ENCODE assay signal across 16 cellular contexts in genomic region chr12:69932154-69932553, GRCh38.
DNase-seq lines count a peak whose midpoint lies in the region; ATAC-seq and TF ChIP-seq lines count a peak whose summit lies in the region.
"Had no signal": no experiment of that assay in that cellular context is flagged by ENCODE, and none has a peak within 500 bp of the region (broad histone marks: within the 10 kb centered on the region; RNA-seq: fewer than 3 reads in every experiment).

No MANE protein-coding gene starts in this region.

- CTCF ChIA-PET in WTC11 (lab: Charles Lee): interaction anchor here (0.6 to 1.9 kb wide), 3 partner anchors 24 to 126 kb away, joined by 3 to 11 read pairs (median 3); no protein-coding TSS in a partner anchor

- no peaks in the 10 kb centered on the region for H3K36me3 ChIP-seq in H7 (replicated peaks; ENCODE audit: control insufficient read depth, insufficient read depth, low read length)
- no peaks in the 10 kb centered on the region for H3K36me3 ChIP-seq in iPS-18a (ENCODE audit: control insufficient read depth, low read depth, low read length)
- H3K36me3 ChIP-seq in neuronal stem cell (replicated peaks in 1 of 2; ENCODE audit: control insufficient read depth in 2 of 2, insufficient read depth in 2 of 2, low read length in 2 of 2): no peaks in the 10 kb centered on the region
- H3K36me3 ChIP-seq: HAP-1 had no signal

- H3K4me2 ChIP-seq in neuronal stem cell (ENCODE audit: insufficient read depth, low read length, poor library complexity, severe bottlenecking): no peak overlapping the region

- ATAC-seq in WTC11 (peak; percentile 58), GM19463 (IDR thresholded peaks at IDR 0.05; ENCODE audit: unreplicated experiment) (no peak)

- H3K18ac ChIP-seq in neuronal stem cell (ENCODE audit: low read length): no peak overlapping the region

- H4K8ac ChIP-seq in neuronal stem cell (ENCODE audit: low read depth, low read length): no peak overlapping the region

- peaks cover 7% of the 10 kb centered on the region; the same call in 1 of the 2 replicates for H3K36me3 Mint-ChIP-seq in WTC11
- H3K36me3 Mint-ChIP-seq: CD4-positive, alpha-beta memory T cell had no signal

- peak overlapping the region; percentile 94 for H3K27ac Mint-ChIP-seq in WTC11
- H3K27ac Mint-ChIP-seq: B cell; CD4-positive, alpha-beta memory T cell had no signal

- no peak overlapping the region for H2BK120ac ChIP-seq in neuronal stem cell (ENCODE audit: low read depth, low read length)

- TF ChIP-seq CTCF in WTC11 (IDR thresholded peaks at IDR 0.05): no peak

- no peak overlapping the region for H3K23ac ChIP-seq in neuronal stem cell (ENCODE audit: low read depth, low read length, poor library complexity)

- H3K9me3 Mint-ChIP-seq in WTC11: peaks cover 7% of the 10 kb centered on the region; the same call in 1 of the 2 replicates
- H3K9me3 Mint-ChIP-seq: CD4-positive, alpha-beta memory T cell had no signal

- H3K4me3 Mint-ChIP-seq in WTC11: peak overlapping the region; percentile 37
- H3K4me3 Mint-ChIP-seq: B cell; CD4-positive, alpha-beta memory T cell had no signal

- no CpG with 5 or more reads among the region's 2 CpGs for WGBS in neuronal stem cell (ENCODE audit: extremely low coverage in 2 of 2, insufficient read length in 2 of 2, insufficient replicate concordance in 1 of 2), 2 donors

- peak overlapping the region; percentile 72 for H2AFZ ChIP-seq in neuronal stem cell (ENCODE audit: low read length)

- no peak overlapping the region for H3K4me3 ChIP-seq in H7 (ENCODE audit: insufficient read depth, low read depth, low read length)
- no peak overlapping the region for H3K4me3 ChIP-seq in iPS-18a (ENCODE audit: low read length)
- no peak overlapping the region for H3K4me3 ChIP-seq in neuronal stem cell (ENCODE audit: low read length in 2 of 2)
- H3K4me3 ChIP-seq: HAP-1 had no signal

- POLR2A ChIA-PET in WTC11 (lab: Charles Lee): interaction anchor here (0.7 kb wide), 1 partner anchor 22 kb away, joined by 3 read pairs; no protein-coding TSS in a partner anchor

- DNase-seq in H7 (peak; percentile 37), WTC11 (ENCODE audit: low spot score) (peak; percentile 44), neuronal stem cell (ENCODE audit: low spot score) (no peak), OCI-M1 (lab: John Stamatoyannopoulos, UW) (no peak), nucleus accumbens (lab: John Stamatoyannopoulos, UW) (no peak)
- DNase-seq: ACHN; CD4-positive, alpha-beta memory T cell; NCI-H1436; NCI-H2029 treated with DMSO at 0.1 percent for 48 hours; NCI-H510A; NCI-H82; SHP77 treated with DMSO at 0.1 percent for 48 hours had no signal

- H3K27me3 ChIP-seq in H7 (ENCODE audit: control insufficient read depth, insufficient read depth, low read length): no peaks in the 10 kb centered on the region
- no peaks in the 10 kb centered on the region for H3K27me3 ChIP-seq in iPS-18a (ENCODE audit: control insufficient read depth, insufficient read depth, low read length)
- no peaks in the 10 kb centered on the region for H3K27me3 ChIP-seq in neuronal stem cell (ENCODE audit: control insufficient read depth in 3 of 3, insufficient read depth in 3 of 3, low read depth in 1 of 3, low read length in 3 of 3)

- no peak overlapping the region for H2BK12ac ChIP-seq in neuronal stem cell (ENCODE audit: low read length)

- H3K27ac ChIP-seq in iPS-18a (ENCODE audit: low read length): peak overlapping the region; percentile 65
- H3K27ac ChIP-seq in neuronal stem cell (replicated peaks; ENCODE audit: low read length): no peak overlapping the region

- H3K14ac ChIP-seq in neuronal stem cell (ENCODE audit: low read length): no peak overlapping the region

- H3K9ac ChIP-seq in iPS-18a (ENCODE audit: low read length) (peak overlapping the region; percentile 50), neuronal stem cell (ENCODE audit: low read depth, low read length, poor library complexity) (no peak overlapping the region)

- H2BK5ac ChIP-seq in neuronal stem cell (ENCODE audit: low read length): no peak overlapping the region

- H2AK5ac ChIP-seq in neuronal stem cell (ENCODE audit: low read depth, low read length): no peak overlapping the region

- H3K4me1 Mint-ChIP-seq in WTC11: peaks cover 85% of the 10 kb centered on the region
- H3K4me1 Mint-ChIP-seq: CD4-positive, alpha-beta memory T cell had no signal

- H2BK15ac ChIP-seq in neuronal stem cell (ENCODE audit: low read length): no peak overlapping the region

- peaks cover 69% of the 10 kb centered on the region for H3K4me1 ChIP-seq in iPS-18a (ENCODE audit: control insufficient read depth, low read depth, low read length)
- peaks cover 21 to 45% of the 10 kb centered on the region in 2 donors for H3K4me1 ChIP-seq in neuronal stem cell (ENCODE audit: control insufficient read depth in 2 of 2, insufficient read depth in 1 of 2, low read depth in 1 of 2, low read length in 2 of 2)

- no peaks in the 10 kb centered on the region for H3K9me3 ChIP-seq in iPS-18a (ENCODE audit: control insufficient read depth, low read depth, low read length)
- H3K9me3 ChIP-seq in neuronal stem cell (replicated peaks in 1 of 2; ENCODE audit: control insufficient read depth in 2 of 2, insufficient read depth in 1 of 2, low read depth in 1 of 2, low read length in 2 of 2): peaks cover 0 to 9% of the 10 kb centered on the region in 2 donors
- H3K9me3 ChIP-seq: HAP-1 had no signal

- no peak overlapping the region for H4K91ac ChIP-seq in neuronal stem cell (ENCODE audit: low read depth, low read length, poor library complexity)

- H3K79me1 ChIP-seq in neuronal stem cell (ENCODE audit: low read depth, low read length): no peaks in the 10 kb centered on the region

- H3K4ac ChIP-seq in neuronal stem cell (ENCODE audit: low read length): no peak overlapping the region

- no peaks in the 10 kb centered on the region for H3K27me3 Mint-ChIP-seq in WTC11 (ENCODE audit: low read depth)

TF ChIP-seq in WTC11, 78 proteins besides CTCF, POLR2A, EP300 and RAD21:
- TF ChIP-seq SP1 (CRISPR knock-in tag; conservative IDR thresholded peaks at IDR 0.05) (peak; percentile 50; the same call in 1 of the 2 replicates), IRF1 (CRISPR knock-in tag; IDR thresholded peaks at IDR 0.05) (no peak)

Comparison
In these comparisons a context has a peak if more than half of its experiments do, and no peak if none do; other contexts are left out.
1. DNase-seq: peak in H7 (single experiment) and WTC11 (single experiment); none in neuronal stem cell (single experiment), OCI-M1 (single experiment) and nucleus accumbens (0 of 56).